Comparison of ENCODE assay signal across 1 cellular context in the genomic region with DNA sequence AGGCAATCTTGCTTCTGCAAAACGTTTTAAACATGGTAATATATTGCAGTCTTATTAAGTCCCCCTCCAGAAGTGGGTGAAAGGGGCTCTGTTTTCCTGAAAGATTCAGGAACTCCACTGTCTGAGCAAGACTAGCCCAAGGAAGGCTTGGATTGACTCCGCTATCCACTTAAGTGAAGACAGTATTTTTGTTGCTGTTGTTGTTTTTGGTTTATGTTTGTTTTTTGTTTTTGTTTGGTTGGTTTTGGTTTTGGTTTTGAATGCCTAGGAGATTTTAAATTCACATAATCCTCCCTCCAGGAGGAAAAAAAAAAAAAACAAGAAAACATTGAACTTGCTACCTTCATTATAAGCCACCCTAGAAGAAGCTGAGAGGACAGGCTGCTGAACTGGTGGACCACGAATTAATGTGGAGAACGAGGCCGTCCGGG.
TF ChIP-seq lines count a peak whose summit lies in the region.

No MANE protein-coding gene starts in this region.

TF ChIP-seq in GM12878, 131 proteins besides CTCF, POLR2A, EP300 and RAD21 (continued from another document):
- no peak for TF ChIP-seq ZBTB33 (IDR thresholded peaks at IDR 0.05)
- no peak for TF ChIP-seq ZNF24 (IDR thresholded peaks at IDR 0.05)
- TF ChIP-seq ASH2L (IDR thresholded peaks at IDR 0.05; ENCODE audit: borderline replicate concordance, low read depth): no peak
- no peak for TF ChIP-seq CHD2 (IDR thresholded peaks at IDR 0.05; ENCODE audit: borderline replicate concordance, low read depth, low read length)
- no peak for TF ChIP-seq ELK1 (IDR thresholded peaks at IDR 0.05; ENCODE audit: low read depth, low read length)
- TF ChIP-seq, protein P1, sequence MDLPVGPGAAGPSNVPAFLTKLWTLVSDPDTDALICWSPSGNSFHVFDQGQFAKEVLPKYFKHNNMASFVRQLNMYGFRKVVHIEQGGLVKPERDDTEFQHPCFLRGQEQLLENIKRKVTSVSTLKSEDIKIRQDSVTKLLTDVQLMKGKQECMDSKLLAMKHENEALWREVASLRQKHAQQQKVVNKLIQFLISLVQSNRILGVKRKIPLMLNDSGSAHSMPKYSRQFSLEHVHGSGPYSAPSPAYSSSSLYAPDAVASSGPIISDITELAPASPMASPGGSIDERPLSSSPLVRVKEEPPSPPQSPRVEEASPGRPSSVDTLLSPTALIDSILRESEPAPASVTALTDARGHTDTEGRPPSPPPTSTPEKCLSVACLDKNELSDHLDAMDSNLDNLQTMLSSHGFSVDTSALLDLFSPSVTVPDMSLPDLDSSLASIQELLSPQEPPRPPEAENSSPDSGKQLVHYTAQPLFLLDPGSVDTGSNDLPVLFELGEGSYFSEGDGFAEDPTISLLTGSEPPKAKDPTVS (IDR thresholded peaks at IDR 0.05; ENCODE audit: low read depth, low read length): no peak
